2 cellular contexts compared by ENCODE assay signal in the genomic region with DNA sequence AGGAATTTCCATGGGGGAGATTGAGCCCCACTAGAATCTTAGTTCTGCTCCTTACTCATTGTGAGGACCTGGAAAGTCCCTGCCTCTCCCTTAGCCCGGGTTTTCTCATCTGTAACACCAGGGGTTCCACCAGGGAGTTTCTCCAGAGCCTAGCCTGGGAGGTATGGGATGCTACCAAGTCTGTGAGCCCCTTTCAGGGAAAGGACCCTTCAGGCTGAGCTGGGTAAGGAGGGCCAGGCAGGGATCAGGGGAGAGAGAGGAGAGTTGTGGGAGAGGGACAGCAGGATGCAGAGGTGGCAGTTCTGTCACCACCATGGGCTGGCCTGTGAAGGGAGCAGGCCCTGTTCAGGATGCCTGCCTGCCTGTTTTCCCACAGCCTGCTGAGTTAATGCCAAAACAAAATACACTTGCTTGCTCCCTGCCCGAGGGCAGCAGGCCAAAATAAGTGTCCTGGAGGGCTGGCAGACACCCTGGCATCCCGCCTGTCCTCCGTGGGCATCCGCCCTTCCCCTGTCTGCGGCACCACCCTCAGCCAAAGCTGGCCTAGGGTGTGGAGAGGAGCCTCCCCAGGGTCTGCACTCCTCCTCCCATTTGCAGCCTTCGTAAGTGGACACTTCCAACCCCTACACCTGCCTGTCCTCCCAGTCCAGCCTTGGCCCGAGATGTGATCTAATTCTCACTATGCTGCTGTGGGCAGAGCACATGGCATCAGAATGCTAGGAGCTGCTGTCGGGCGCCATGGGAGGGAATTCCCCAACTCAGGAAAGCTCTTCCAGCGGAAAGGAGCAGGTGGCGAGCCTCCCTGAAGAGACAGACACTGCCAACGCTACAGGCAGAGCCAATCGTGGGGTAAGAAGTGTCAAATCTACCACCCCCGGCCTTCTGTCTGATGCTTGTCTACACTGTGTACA.
TF ChIP-seq lines count a peak whose summit lies in the region.

No MANE protein-coding gene starts in this region.

TF ChIP-seq in SK-N-SH, 30 proteins besides CTCF, POLR2A, EP300 and RAD21 (continued from another document):
- TF ChIP-seq, protein P1, sequence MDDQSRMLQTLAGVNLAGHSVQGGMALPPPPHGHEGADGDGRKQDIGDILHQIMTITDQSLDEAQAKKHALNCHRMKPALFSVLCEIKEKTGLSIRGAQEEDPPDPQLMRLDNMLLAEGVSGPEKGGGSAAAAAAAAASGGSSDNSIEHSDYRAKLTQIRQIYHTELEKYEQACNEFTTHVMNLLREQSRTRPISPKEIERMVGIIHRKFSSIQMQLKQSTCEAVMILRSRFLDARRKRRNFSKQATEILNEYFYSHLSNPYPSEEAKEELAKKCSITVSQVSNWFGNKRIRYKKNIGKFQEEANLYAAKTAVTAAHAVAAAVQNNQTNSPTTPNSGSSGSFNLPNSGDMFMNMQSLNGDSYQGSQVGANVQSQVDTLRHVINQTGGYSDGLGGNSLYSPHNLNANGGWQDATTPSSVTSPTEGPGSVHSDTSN (IDR thresholded peaks at IDR 0.05) = no peak
- TF ChIP-seq FOXM1 (IDR thresholded peaks at IDR 0.05; ENCODE audit: low read depth) (no peak), EZH2phosphoT487 (IDR thresholded peaks at IDR 0.05; ENCODE audit: borderline replicate concordance, low read depth) (no peak), FOSL2 (IDR thresholded peaks at IDR 0.05; ENCODE audit: borderline replicate concordance, low read depth) (no peak), JUND (IDR thresholded peaks at IDR 0.05) (no peak), POLR2AphosphoS5 (IDR thresholded peaks at IDR 0.05; ENCODE audit: low read depth, low read length) (no peak), MEF2A (IDR thresholded peaks at IDR 0.05; ENCODE audit: borderline replicate concordance, low read depth) (no peak), MXI1 (IDR thresholded peaks at IDR 0.05; ENCODE audit: low read depth, low read length) (no peak)
- TF ChIP-seq, protein P2, sequence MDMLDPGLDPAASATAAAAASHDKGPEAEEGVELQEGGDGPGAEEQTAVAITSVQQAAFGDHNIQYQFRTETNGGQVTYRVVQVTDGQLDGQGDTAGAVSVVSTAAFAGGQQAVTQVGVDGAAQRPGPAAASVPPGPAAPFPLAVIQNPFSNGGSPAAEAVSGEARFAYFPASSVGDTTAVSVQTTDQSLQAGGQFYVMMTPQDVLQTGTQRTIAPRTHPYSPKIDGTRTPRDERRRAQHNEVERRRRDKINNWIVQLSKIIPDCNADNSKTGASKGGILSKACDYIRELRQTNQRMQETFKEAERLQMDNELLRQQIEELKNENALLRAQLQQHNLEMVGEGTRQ (IDR thresholded peaks at IDR 0.05; ENCODE audit: borderline replicate concordance, low read depth, low read length) = no peak
- TF ChIP-seq, protein P3, sequence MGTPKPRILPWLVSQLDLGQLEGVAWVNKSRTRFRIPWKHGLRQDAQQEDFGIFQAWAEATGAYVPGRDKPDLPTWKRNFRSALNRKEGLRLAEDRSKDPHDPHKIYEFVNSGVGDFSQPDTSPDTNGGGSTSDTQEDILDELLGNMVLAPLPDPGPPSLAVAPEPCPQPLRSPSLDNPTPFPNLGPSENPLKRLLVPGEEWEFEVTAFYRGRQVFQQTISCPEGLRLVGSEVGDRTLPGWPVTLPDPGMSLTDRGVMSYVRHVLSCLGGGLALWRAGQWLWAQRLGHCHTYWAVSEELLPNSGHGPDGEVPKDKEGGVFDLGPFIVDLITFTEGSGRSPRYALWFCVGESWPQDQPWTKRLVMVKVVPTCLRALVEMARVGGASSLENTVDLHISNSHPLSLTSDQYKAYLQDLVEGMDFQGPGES (IDR thresholded peaks at IDR 0.05; ENCODE audit: low read depth, low read length) = no peak

TF ChIP-seq in SK-N-SH treated with all-trans-retinoic acid at 6 μM for 48 hours, 23 proteins besides CTCF, POLR2A, EP300 and RAD21 (continued from another document):
- TF ChIP-seq, protein P4, sequence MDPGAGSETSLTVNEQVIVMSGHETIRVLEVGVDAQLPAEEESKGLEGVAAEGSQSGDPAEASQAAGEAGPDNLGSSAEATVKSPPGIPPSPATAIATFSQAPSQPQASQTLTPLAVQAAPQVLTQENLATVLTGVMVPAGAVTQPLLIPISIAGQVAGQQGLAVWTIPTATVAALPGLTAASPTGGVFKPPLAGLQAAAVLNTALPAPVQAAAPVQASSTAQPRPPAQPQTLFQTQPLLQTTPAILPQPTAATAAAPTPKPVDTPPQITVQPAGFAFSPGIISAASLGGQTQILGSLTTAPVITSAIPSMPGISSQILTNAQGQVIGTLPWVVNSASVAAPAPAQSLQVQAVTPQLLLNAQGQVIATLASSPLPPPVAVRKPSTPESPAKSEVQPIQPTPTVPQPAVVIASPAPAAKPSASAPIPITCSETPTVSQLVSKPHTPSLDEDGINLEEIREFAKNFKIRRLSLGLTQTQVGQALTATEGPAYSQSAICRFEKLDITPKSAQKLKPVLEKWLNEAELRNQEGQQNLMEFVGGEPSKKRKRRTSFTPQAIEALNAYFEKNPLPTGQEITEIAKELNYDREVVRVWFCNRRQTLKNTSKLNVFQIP (CRISPR knock-in tag; IDR thresholded peaks at IDR 0.05; ENCODE audit: borderline replicate concordance, low read depth) = no peak
- TF ChIP-seq, protein P5, sequence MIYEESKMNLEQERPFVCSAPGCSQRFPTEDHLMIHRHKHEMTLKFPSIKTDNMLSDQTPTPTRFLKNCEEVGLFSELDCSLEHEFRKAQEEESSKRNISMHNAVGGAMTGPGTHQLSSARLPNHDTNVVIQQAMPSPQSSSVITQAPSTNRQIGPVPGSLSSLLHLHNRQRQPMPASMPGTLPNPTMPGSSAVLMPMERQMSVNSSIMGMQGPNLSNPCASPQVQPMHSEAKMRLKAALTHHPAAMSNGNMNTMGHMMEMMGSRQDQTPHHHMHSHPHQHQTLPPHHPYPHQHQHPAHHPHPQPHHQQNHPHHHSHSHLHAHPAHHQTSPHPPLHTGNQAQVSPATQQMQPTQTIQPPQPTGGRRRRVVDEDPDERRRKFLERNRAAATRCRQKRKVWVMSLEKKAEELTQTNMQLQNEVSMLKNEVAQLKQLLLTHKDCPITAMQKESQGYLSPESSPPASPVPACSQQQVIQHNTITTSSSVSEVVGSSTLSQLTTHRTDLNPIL (CRISPR knock-in tag; IDR thresholded peaks at IDR 0.05; ENCODE audit: low read depth) = no peak
- TF ChIP-seq, protein P6, sequence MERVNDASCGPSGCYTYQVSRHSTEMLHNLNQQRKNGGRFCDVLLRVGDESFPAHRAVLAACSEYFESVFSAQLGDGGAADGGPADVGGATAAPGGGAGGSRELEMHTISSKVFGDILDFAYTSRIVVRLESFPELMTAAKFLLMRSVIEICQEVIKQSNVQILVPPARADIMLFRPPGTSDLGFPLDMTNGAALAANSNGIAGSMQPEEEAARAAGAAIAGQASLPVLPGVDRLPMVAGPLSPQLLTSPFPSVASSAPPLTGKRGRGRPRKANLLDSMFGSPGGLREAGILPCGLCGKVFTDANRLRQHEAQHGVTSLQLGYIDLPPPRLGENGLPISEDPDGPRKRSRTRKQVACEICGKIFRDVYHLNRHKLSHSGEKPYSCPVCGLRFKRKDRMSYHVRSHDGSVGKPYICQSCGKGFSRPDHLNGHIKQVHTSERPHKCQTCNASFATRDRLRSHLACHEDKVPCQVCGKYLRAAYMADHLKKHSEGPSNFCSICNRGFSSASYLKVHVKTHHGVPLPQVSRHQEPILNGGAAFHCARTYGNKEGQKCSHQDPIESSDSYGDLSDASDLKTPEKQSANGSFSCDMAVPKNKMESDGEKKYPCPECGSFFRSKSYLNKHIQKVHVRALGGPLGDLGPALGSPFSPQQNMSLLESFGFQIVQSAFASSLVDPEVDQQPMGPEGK (CRISPR knock-in tag; IDR thresholded peaks at IDR 0.05; ENCODE audit: borderline replicate concordance) = no peak
- TF ChIP-seq, protein P7, sequence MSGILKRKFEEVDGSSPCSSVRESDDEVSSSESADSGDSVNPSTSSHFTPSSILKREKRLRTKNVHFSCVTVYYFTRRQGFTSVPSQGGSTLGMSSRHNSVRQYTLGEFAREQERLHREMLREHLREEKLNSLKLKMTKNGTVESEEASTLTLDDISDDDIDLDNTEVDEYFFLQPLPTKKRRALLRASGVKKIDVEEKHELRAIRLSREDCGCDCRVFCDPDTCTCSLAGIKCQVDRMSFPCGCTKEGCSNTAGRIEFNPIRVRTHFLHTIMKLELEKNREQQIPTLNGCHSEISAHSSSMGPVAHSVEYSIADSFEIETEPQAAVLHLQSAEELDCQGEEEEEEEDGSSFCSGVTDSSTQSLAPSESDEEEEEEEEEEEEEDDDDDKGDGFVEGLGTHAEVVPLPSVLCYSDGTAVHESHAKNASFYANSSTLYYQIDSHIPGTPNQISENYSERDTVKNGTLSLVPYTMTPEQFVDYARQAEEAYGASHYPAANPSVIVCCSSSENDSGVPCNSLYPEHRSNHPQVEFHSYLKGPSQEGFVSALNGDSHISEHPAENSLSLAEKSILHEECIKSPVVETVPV (CRISPR knock-in tag; IDR thresholded peaks at IDR 0.05) = no peak
- TF ChIP-seq ZC3H10 (CRISPR knock-in tag; IDR thresholded peaks at IDR 0.05) = no peak
